Comparison of ENCODE assay signal across 16 cellular contexts in genomic region chr15:86076468-86076867, GRCh38. TPM values are rescaled to one million over a fixed set of nuclear protein-coding genes. Genes with fewer than 3 reads are reported as not detected.
A peak's percentile ranks its signal among the peaks of the same experiment; 100 is the strongest.
DNase-seq lines count a peak whose midpoint lies in the region; ATAC-seq and TF ChIP-seq lines count a peak whose summit lies in the region.
"Had no signal": no experiment of that assay in that cellular context is flagged by ENCODE, and none has a peak within 500 bp of the region (broad histone marks: within the 10 kb centered on the region; RNA-seq: fewer than 3 reads in every experiment).

No MANE protein-coding gene starts in this region.

- no peak overlapping the region for H2BK5ac ChIP-seq in trophoblast cell (ENCODE audit: low read depth, low read length, poor library complexity)

- no peak for TF ChIP-seq CTCF in WERI-Rb-1 (IDR thresholded peaks at IDR 0.05; ENCODE audit: low read depth, low read length)
- TF ChIP-seq CTCF in esophagus muscularis mucosa (IDR thresholded peaks at IDR 0.05) = no peak
- TF ChIP-seq CTCF in spleen (IDR thresholded peaks at IDR 0.05 in 8 of 11, conservative IDR thresholded peaks at IDR 0.05 in 3 of 11) = no peak

- no peak for ATAC-seq in GM18520 (IDR thresholded peaks at IDR 0.05; ENCODE audit: unreplicated experiment)
- ATAC-seq: CD8-positive, alpha-beta T cell had no signal

- H3K4me3 ChIP-seq in WERI-Rb-1 (ENCODE audit: low read depth, low read length) (no peak overlapping the region), esophagus muscularis mucosa (no peak overlapping the region), trophoblast cell (ENCODE audit: low read depth, low read length) (no peak overlapping the region), spleen (no peak overlapping the region)

- TF ChIP-seq EP300 in esophagus muscularis mucosa (IDR thresholded peaks at IDR 0.05) = no peak

- H3K4me2 ChIP-seq in trophoblast cell (ENCODE audit: low read length) = no peak overlapping the region

- no peaks in the 10 kb centered on the region for H3K79me1 ChIP-seq in trophoblast cell (ENCODE audit: low read length)

- no peaks in the 10 kb centered on the region for H3K36me3 ChIP-seq in WERI-Rb-1
- H3K36me3 ChIP-seq in esophagus muscularis mucosa = no peaks in the 10 kb centered on the region
- no peaks in the 10 kb centered on the region for H3K36me3 ChIP-seq in trophoblast cell (ENCODE audit: control insufficient read depth in 1 of 2, insufficient read depth in 2 of 2, low read length in 2 of 2)
- H3K36me3 ChIP-seq in spleen = no peaks in the 10 kb centered on the region
- H3K36me3 ChIP-seq: BE2C had no signal

- WGBS in esophagus muscularis mucosa = 53% methylated on average over 3 of the region's 3 CpGs
- WGBS in trophoblast cell (ENCODE audit: extremely low coverage, insufficient coverage, insufficient read length) = no CpG with 5 or more reads among the region's 3 CpGs
- 59 to 69% (median 61%) methylated on average over 3 of the region's 3 CpGs for WGBS in spleen, 5 donors

- H3K9ac ChIP-seq in trophoblast cell (ENCODE audit: low read length) = no peak overlapping the region

- H3K9me3 ChIP-seq in WERI-Rb-1 (ENCODE audit: severe bottlenecking) (no peaks in the 10 kb centered on the region), esophagus muscularis mucosa (no peaks in the 10 kb centered on the region), trophoblast cell (ENCODE audit: insufficient read depth, low read depth, low read length) (no peaks in the 10 kb centered on the region), spleen (no peaks in the 10 kb centered on the region)
- H3K9me3 ChIP-seq: BE2C had no signal

- no peak overlapping the region for H4K12ac ChIP-seq in trophoblast cell (ENCODE audit: low read depth, low read length)

- H3K18ac ChIP-seq in trophoblast cell (ENCODE audit: low read length) = no peak overlapping the region

- H4K8ac ChIP-seq in trophoblast cell (ENCODE audit: low read depth, low read length) = no peak overlapping the region

- TF ChIP-seq POLR2A in esophagus muscularis mucosa (IDR thresholded peaks at IDR 0.05; ENCODE audit: low read depth) = no peak
- TF ChIP-seq POLR2A in spleen (IDR thresholded peaks at IDR 0.05) = no peak

- H3K23ac ChIP-seq in trophoblast cell (ENCODE audit: low read length) = no peak overlapping the region

- H3K4me1 ChIP-seq in esophagus muscularis mucosa (no peaks in the 10 kb centered on the region), trophoblast cell (ENCODE audit: control insufficient read depth in 1 of 2, insufficient read depth in 2 of 2, low read length in 2 of 2) (peaks cover 0 to 3% of the 10 kb centered on the region in 2 experiments), spleen (no peaks in the 10 kb centered on the region)
- H3K4me1 ChIP-seq: BE2C had no signal

- H2BK12ac ChIP-seq in trophoblast cell (ENCODE audit: low read length) = no peak overlapping the region

- H3K27ac ChIP-seq in WERI-Rb-1 = peak overlapping the region; percentile 61
- no peak overlapping the region for H3K27ac ChIP-seq in esophagus muscularis mucosa (replicated peaks in 1 of 4)
- no peak overlapping the region for H3K27ac ChIP-seq in trophoblast cell (ENCODE audit: low read depth, low read length)
- H3K27ac ChIP-seq in spleen = no peak overlapping the region
- H3K27ac ChIP-seq: C4-2B had no signal

- H3K79me2 ChIP-seq in trophoblast cell (ENCODE audit: control insufficient read depth, insufficient read depth, low read length, poor library complexity) = no peaks in the 10 kb centered on the region

- no peak overlapping the region for H3K14ac ChIP-seq in trophoblast cell (ENCODE audit: low read length)

- intact Hi-C loops in esophagus muscularis mucosa (cut with DNase I) (no loop called here), spleen (cut with DNase I; ENCODE audit: low total_unique reads) (no loop called here)

- no peak overlapping the region for H2BK120ac ChIP-seq in trophoblast cell (ENCODE audit: insufficient read depth, low read length, poor library complexity)

- H4K91ac ChIP-seq in trophoblast cell (ENCODE audit: low read depth, low read length) = no peak overlapping the region

- H3K4ac ChIP-seq in trophoblast cell (ENCODE audit: low read depth, low read length) = no peak overlapping the region

- DNase-seq in NCI-H524 (lab: John Stamatoyannopoulos, UW) = peak; percentile 74 to 80
- peak; percentile 76 for DNase-seq in WERI-Rb-1
- peak; percentile 77 for DNase-seq in esophagus muscularis mucosa (ENCODE audit: extremely low spot score)
- DNase-seq in trophoblast cell = peak; percentile 93 to 94
- DNase-seq in CD1c-positive myeloid dendritic cell (ENCODE audit: extremely low spot score) = no peak
- DNase-seq in spleen = no peak
- no peak for DNase-seq in NCI-H2196 (lab: John Stamatoyannopoulos, UW; ENCODE audit: unreplicated experiment)
- DNase-seq: BE2C; CD8-positive, alpha-beta T cell; COR-L47; DND-41; GF-D8 had no signal

- no peak overlapping the region for H2AFZ ChIP-seq in trophoblast cell (ENCODE audit: insufficient read depth, low read length, poor library complexity)

- no peak overlapping the region for H2AK5ac ChIP-seq in trophoblast cell (ENCODE audit: low read length)

- H3K27me3 ChIP-seq in WERI-Rb-1 (ENCODE audit: insufficient read depth, low read depth, severe bottlenecking) = no peaks in the 10 kb centered on the region
- peaks cover 0 to 26% (median 0%) of the 10 kb centered on the region in 4 donors for H3K27me3 ChIP-seq in esophagus muscularis mucosa
- no peaks in the 10 kb centered on the region for H3K27me3 ChIP-seq in trophoblast cell (ENCODE audit: insufficient read depth, low read length)
- peaks cover 0 to 37% (median 0%) of the 10 kb centered on the region in 7 donors for H3K27me3 ChIP-seq in spleen (replicated peaks in 1 of 7)
- H3K27me3 ChIP-seq: BE2C had no signal

RNA-seq across cellular contexts. Expression of gene AGBL1, which starts 3.2 kb away (rescaled TPM):
- total RNA-seq in esophagus muscularis mucosa = under 1 TPM in 1 of 4 donors, not detected in 3; 0.06 TPM
- polyA plus RNA-seq in trophoblast cell (2013) = not detected in 2 replicates
- not detected for total RNA-seq in spleen
- polyA plus RNA-seq in spleen = not detected
- total RNA-seq: CD8-positive, alpha-beta T cell; H7; HepG2 had no signal

Comparison
In these comparisons a context has a peak if more than half of its experiments do, and no peak if none do; other contexts are left out.
1. DNase-seq: peak in NCI-H524 (2 of 2), WERI-Rb-1 (single experiment), esophagus muscularis mucosa (single experiment) and trophoblast cell (2 of 2); none in CD1c-positive myeloid dendritic cell (single experiment), spleen (single experiment) and NCI-H2196 (single experiment).